In genomic region chr6:149581349-149581748, GRCh38 we compare ENCODE assay signal across 28 cellular contexts. TPM values are rescaled to one million over a fixed set of nuclear protein-coding genes. Genes with fewer than 3 reads are reported as not detected.
A peak's percentile ranks its signal among the peaks of the same experiment; 100 is the strongest.
DNase-seq lines count a peak whose midpoint lies in the region; ATAC-seq, FAIRE-seq and TF ChIP-seq lines count a peak whose summit lies in the region.
"Had no signal": no experiment of that assay in that cellular context is flagged by ENCODE, and none has a peak within 500 bp of the region (broad histone marks: within the 10 kb centered on the region; RNA-seq: fewer than 3 reads in every experiment).

No MANE protein-coding gene starts in this region.

- peaks cover 81 to 85% of the 10 kb centered on the region in 2 experiments for H3K36me3 ChIP-seq in HEK293 (ENCODE audit: control insufficient read depth in 2 of 2, insufficient read depth in 1 of 2, low read length in 2 of 2)
- H3K36me3 ChIP-seq in RWPE2 (ENCODE audit: low read depth), result peaks cover 62% of the 10 kb centered on the region
- H3K36me3 ChIP-seq in keratinocyte (ENCODE audit: control insufficient read depth in 2 of 2, extremely low read depth in 1 of 2, insufficient read depth in 2 of 2, low read length in 2 of 2), result peaks cover 2 to 4% of the 10 kb centered on the region in 2 experiments
- peaks cover 0 to 39% (median 3%) of the 10 kb centered on the region in 3 experiments for H3K36me3 ChIP-seq in naive thymus-derived CD4-positive, alpha-beta T cell (ENCODE audit: control insufficient read depth in 2 of 3, insufficient read depth in 3 of 3, low read length in 3 of 3)
- H3K36me3 ChIP-seq in HAP-1 (replicated peaks), result peaks cover 37% of the 10 kb centered on the region

- CTCF ChIA-PET in HEK293 (lab: Yijun Ruan, JAX), result no interaction called here
- CTCF ChIA-PET in naive thymus-derived CD4-positive, alpha-beta T cell (lab: Charles Lee), result interaction anchor here (0.7 kb wide), 1 partner anchor 16 kb away, joined by 3 read pairs; no protein-coding TSS in a partner anchor
- CTCF ChIA-PET in activated naive CD4-positive, alpha-beta T cell treated with anti-CD3 and anti-CD28 coated beads, Interleukin-2, amount 10 ng/mL, durations not matched to agents 7 days and 5 days (lab: Charles Lee), result no interaction called here

- dilution Hi-C loops in keratinocyte (cut with MboI; ENCODE audit: extremely low pct_ligation_motif_present, low sequenced_read_pairs), result no loop called here

- H3K4me3 Mint-ChIP-seq in naive thymus-derived CD4-positive, alpha-beta T cell, result no peak overlapping the region
- H3K4me3 Mint-ChIP-seq in activated naive CD4-positive, alpha-beta T cell treated with anti-CD3 and anti-CD28 coated beads, Interleukin-2, amount 10 ng/mL, durations not matched to agents 7 days and 5 days, result no peak overlapping the region
- H3K4me3 Mint-ChIP-seq: CD14-positive monocyte; CD4-positive, alpha-beta memory T cell; CD4-positive, CD25-positive, alpha-beta regulatory T cell; CD8-positive, alpha-beta memory T cell had no signal

- peaks cover 0 to 11% (median 0%) of the 10 kb centered on the region in 7 donors for H3K4me1 Mint-ChIP-seq in naive thymus-derived CD4-positive, alpha-beta T cell
- no peaks in the 10 kb centered on the region for H3K4me1 Mint-ChIP-seq in activated naive CD4-positive, alpha-beta T cell treated with anti-CD3 and anti-CD28 coated beads, Interleukin-2, amount 10 ng/mL, durations not matched to agents 7 days and 5 days
- H3K4me1 Mint-ChIP-seq: CD14-positive monocyte; CD8-positive, alpha-beta memory T cell had no signal

- no peak overlapping the region for H2AFZ ChIP-seq in keratinocyte (ENCODE audit: control insufficient read depth, low read length)

- FAIRE-seq in keratinocyte (lab: Jason Lieb, UNC), result no peak
- FAIRE-seq: GM12878, GM12892, GM18507 had no signal

- H3K9me3 Mint-ChIP-seq in naive thymus-derived CD4-positive, alpha-beta T cell, result peaks cover 0 to 1% (median 0%) of the 10 kb centered on the region in 11 donors
- H3K9me3 Mint-ChIP-seq in activated naive CD4-positive, alpha-beta T cell treated with anti-CD3 and anti-CD28 coated beads, Interleukin-2, amount 10 ng/mL, durations not matched to agents 7 days and 5 days, result no peaks in the 10 kb centered on the region
- H3K9me3 Mint-ChIP-seq: CD4-positive, alpha-beta memory T cell; CD4-positive, CD25-positive, alpha-beta regulatory T cell; CD8-positive, alpha-beta memory T cell had no signal

- no peaks in the 10 kb centered on the region for H3K27me3 Mint-ChIP-seq in naive thymus-derived CD4-positive, alpha-beta T cell
- H3K27me3 Mint-ChIP-seq in activated naive CD4-positive, alpha-beta T cell treated with anti-CD3 and anti-CD28 coated beads, Interleukin-2, amount 10 ng/mL, durations not matched to agents 7 days and 5 days, result no peaks in the 10 kb centered on the region
- H3K27me3 Mint-ChIP-seq: CD4-positive, alpha-beta memory T cell; CD4-positive, CD25-positive, alpha-beta regulatory T cell; CD8-positive, alpha-beta memory T cell had no signal

- H3K36me3 Mint-ChIP-seq in naive thymus-derived CD4-positive, alpha-beta T cell, result peaks cover 6 to 45% (median 15%) of the 10 kb centered on the region in 5 donors
- peaks cover 48% of the 10 kb centered on the region for H3K36me3 Mint-ChIP-seq in activated naive CD4-positive, alpha-beta T cell treated with anti-CD3 and anti-CD28 coated beads, Interleukin-2, amount 10 ng/mL, durations not matched to agents 7 days and 5 days

- in situ Hi-C loops in HAP-1 (cut with MboI; ENCODE audit: low sequenced_read_pairs), result no loop called here

- no peak overlapping the region for H3K27ac ChIP-seq in HEK293 (ENCODE audit: extremely low read depth, low read depth, low read length)
- peak overlapping the region; percentile 42 for H3K27ac ChIP-seq in RWPE2 (ENCODE audit: poor library complexity, severe bottlenecking)
- peak overlapping the region; percentile 82 for H3K27ac ChIP-seq in epithelial cell of prostate
- peak overlapping the region; percentile 41 for H3K27ac ChIP-seq in keratinocyte (ENCODE audit: control insufficient read depth, insufficient read depth, low read length)
- no peak overlapping the region for H3K27ac ChIP-seq in naive thymus-derived CD4-positive, alpha-beta T cell (ENCODE audit: low read depth, low read length)
- H3K27ac ChIP-seq: BLaER1 had no signal

- H3K9ac ChIP-seq in keratinocyte (ENCODE audit: control insufficient read depth, extremely low read depth, insufficient read depth, low read length), result no peak overlapping the region
- H3K9ac ChIP-seq: BLaER1 had no signal

- H3K4me3 ChIP-seq in HEK293 (ENCODE audit: low read depth, low read length) (no peak overlapping the region), RWPE2 (ENCODE audit: severe bottlenecking) (no peak overlapping the region), keratinocyte (ENCODE audit: control insufficient read depth in 2 of 3, extremely low read depth in 1 of 3, insufficient read depth in 2 of 3, low read depth in 1 of 3, low read length in 3 of 3) (no peak overlapping the region), HAP-1 (no peak overlapping the region)
- H3K4me3 ChIP-seq in naive thymus-derived CD4-positive, alpha-beta T cell (ENCODE audit: low read length), result no peak overlapping the region
- H3K4me3 ChIP-seq: BLaER1, GM12878 had no signal

- ATAC-seq in RWPE2 (ENCODE audit: low read depth), result no peak
- ATAC-seq in naive thymus-derived CD4-positive, alpha-beta T cell, result no peak
- ATAC-seq: GM12878 had no signal

- peak overlapping the region; percentile 79 for H3K4me2 ChIP-seq in keratinocyte (ENCODE audit: control insufficient read depth, extremely low read depth, insufficient read depth, low read depth, low read length)
- H3K4me2 ChIP-seq: BLaER1 had no signal

- no peaks in the 10 kb centered on the region for H3K9me3 ChIP-seq in HEK293 (ENCODE audit: control insufficient read depth, insufficient read depth, low read depth, low read length)
- H3K9me3 ChIP-seq in RWPE2 (ENCODE audit: severe bottlenecking), result no peaks in the 10 kb centered on the region
- H3K9me3 ChIP-seq in keratinocyte (ENCODE audit: control insufficient read depth, low read depth, low read length), result no peaks in the 10 kb centered on the region
- H3K9me3 ChIP-seq in naive thymus-derived CD4-positive, alpha-beta T cell (ENCODE audit: control insufficient read depth in 2 of 3, low read length in 3 of 3), result no peaks in the 10 kb centered on the region
- H3K9me3 ChIP-seq in HAP-1, result no peaks in the 10 kb centered on the region
- H3K9me3 ChIP-seq: BE2C, BLaER1 had no signal

- no peak for DNase-seq in RWPE2 (ENCODE audit: low spot score)
- DNase-seq in epithelial cell of prostate (ENCODE audit: low read depth, low spot score), result no peak
- DNase-seq in keratinocyte (ENCODE audit: low read depth, low spot score), result no peak
- DNase-seq in stimulated activated CD4-positive, alpha-beta T cell treated with anti-CD3 and anti-CD28 coated beads, Interleukin-12 subunit alpha, Interleukin-12 subunit beta, amount 100 ng/mL, for 4 hours, result no peak
- no peak for DNase-seq in naive thymus-derived CD4-positive, alpha-beta T cell
- DNase-seq in HAP-1 (ENCODE audit: low spot score in 2 of 2), result no peak
- no peak for DNase-seq in activated naive CD4-positive, alpha-beta T cell treated with anti-CD3 and anti-CD28 coated beads, Interleukin-2, amount 10 ng/mL, durations not matched to agents 7 days and 5 days
- DNase-seq: 8988T; ACHN; BE2C; C1 segment of cervical spinal cord; CD4-positive, alpha-beta memory T cell; CD4-positive, CD25-positive, alpha-beta regulatory T cell; CD8-positive, alpha-beta memory T cell; COR-L47; DMS 273 treated with DMSO at 0.1 percent for 48 hours; DMS153; DMS53; DMS79; DND-41; EL; GDM1 had no signal

- intact Hi-C loops in naive thymus-derived CD4-positive, alpha-beta T cell (cut with micrococcal nuclease), result no loop called here

- H4K20me1 ChIP-seq in keratinocyte (ENCODE audit: control insufficient read depth, extremely low read depth, insufficient read depth, low read length), result no peaks in the 10 kb centered on the region

- no peaks in the 10 kb centered on the region for H3K4me1 ChIP-seq in HEK293 (ENCODE audit: control insufficient read depth, insufficient read depth, low read length)
- peaks cover 15% of the 10 kb centered on the region for H3K4me1 ChIP-seq in RWPE2 (ENCODE audit: insufficient read depth, poor library complexity, severe bottlenecking)
- H3K4me1 ChIP-seq in keratinocyte (ENCODE audit: control insufficient read depth, extremely low read depth, insufficient read depth, low read length), result peaks cover 18% of the 10 kb centered on the region
- H3K4me1 ChIP-seq in naive thymus-derived CD4-positive, alpha-beta T cell (ENCODE audit: control insufficient read depth in 2 of 2, insufficient read depth in 2 of 2, low read length in 2 of 2), result no peaks in the 10 kb centered on the region
- H3K4me1 ChIP-seq in HAP-1, result no peaks in the 10 kb centered on the region
- H3K4me1 ChIP-seq: BE2C, BLaER1 had no signal

- TF ChIP-seq CTCF in HEK293 (tag by site-specific recombination; IDR thresholded peaks at IDR 0.05), result no peak
- TF ChIP-seq CTCF in RWPE2 (IDR thresholded peaks at IDR 0.05; ENCODE audit: poor library complexity, severe bottlenecking), result no peak
- no peak for TF ChIP-seq CTCF in keratinocyte (optimal IDR thresholded peaks at IDR 0.05 in 1 of 3, IDR thresholded peaks at IDR 0.05 in 1 of 3, conservative IDR thresholded peaks at IDR 0.05 in 1 of 3; ENCODE audit: extremely low read depth in 1 of 3, insufficient read depth in 2 of 3, low read length in 3 of 3)

- no peaks in the 10 kb centered on the region for H3K27me3 ChIP-seq in RWPE2 (ENCODE audit: insufficient read depth, poor library complexity, severe bottlenecking)
- H3K27me3 ChIP-seq in keratinocyte (ENCODE audit: control insufficient read depth, extremely low read depth, insufficient read depth, low read length), result no peaks in the 10 kb centered on the region
- H3K27me3 ChIP-seq in naive thymus-derived CD4-positive, alpha-beta T cell (ENCODE audit: control insufficient read depth in 2 of 2, insufficient read depth in 2 of 2, low read length in 2 of 2), result no peaks in the 10 kb centered on the region
- no peaks in the 10 kb centered on the region for H3K27me3 ChIP-seq in HAP-1 (ENCODE audit: low read depth)
- H3K27me3 ChIP-seq: BE2C, BLaER1 had no signal

- POLR2A ChIA-PET in HEK293 (lab: Yijun Ruan, JAX), result no interaction called here
- POLR2A ChIA-PET in naive thymus-derived CD4-positive, alpha-beta T cell (lab: Charles Lee), result no interaction called here

- peak overlapping the region in 2 of 9 donors; percentile 21 to 45 for H3K27ac Mint-ChIP-seq in naive thymus-derived CD4-positive, alpha-beta T cell
- H3K27ac Mint-ChIP-seq in activated naive CD4-positive, alpha-beta T cell treated with anti-CD3 and anti-CD28 coated beads, Interleukin-2, amount 10 ng/mL, durations not matched to agents 7 days and 5 days, result no peak overlapping the region
- H3K27ac Mint-ChIP-seq: CD4-positive, CD25-positive, alpha-beta regulatory T cell; CD8-positive, alpha-beta memory T cell had no signal

- peaks cover 1% of the 10 kb centered on the region for H3K79me2 ChIP-seq in keratinocyte (ENCODE audit: control insufficient read depth, insufficient read depth, low read length)

- no peaks in the 10 kb centered on the region for H3K9me1 ChIP-seq in keratinocyte (ENCODE audit: control insufficient read depth, extremely low read depth, insufficient read depth, low read length)

RNA-seq across cellular contexts. Expression of gene GINM1, which starts 15.2 kb away (rescaled TPM):
- polyA plus RNA-seq in keratinocyte, result 16.4 to 29.7 TPM (median 28.9 TPM) in 3 replicates
- 18.8 TPM for polyA plus RNA-seq in keratinocyte (2011; ENCODE audit: low read depth)
- 18.5 and 29.4 TPM in 2 replicates for polyA plus RNA-seq in keratinocyte (2011; cell fraction: cytosol; rRNA removed)
- 20.3 and 26.7 TPM in 2 replicates for polyA plus RNA-seq in keratinocyte (2011; cell fraction: nucleus; rRNA removed)
- 27.3 and 29.2 TPM in 2 replicates for polyA plus RNA-seq in keratinocyte (2012; ENCODE audit: low replicate concordance)
- polyA minus RNA-seq in keratinocyte, result 4.5 to 9.9 TPM (median 5.6 TPM) in 3 replicates
- 16.7 TPM for polyA minus RNA-seq in keratinocyte (2011; cell fraction: cytosol; rRNA and poly(A)+ RNA removed)
- polyA minus RNA-seq in keratinocyte (2011; cell fraction: nucleus; rRNA and poly(A)+ RNA removed), result 10.1 and 16.3 TPM in 2 replicates
- total RNA-seq in naive thymus-derived CD4-positive, alpha-beta T cell, result 10 to 100 TPM; 14.4 to 27.3 (median 19.9) TPM
- 10 to 100 TPM; 24.6 to 25.4 TPM for polyA plus RNA-seq in naive thymus-derived CD4-positive, alpha-beta T cell

RNA-seq across cellular contexts. Expression of gene PPIL4, which starts 35.5 kb away (rescaled TPM):
- polyA plus RNA-seq in keratinocyte, result 6.0 to 14.0 TPM (median 6.9 TPM) in 3 replicates
- 64.2 TPM for polyA plus RNA-seq in keratinocyte (2011; ENCODE audit: low read depth)
- 5.8 and 7.9 TPM in 2 replicates for polyA plus RNA-seq in keratinocyte (2011; cell fraction: cytosol; rRNA removed)
- polyA plus RNA-seq in keratinocyte (2011; cell fraction: nucleus; rRNA removed), result 8.0 and 15.5 TPM in 2 replicates
- 16.2 and 18.7 TPM in 2 replicates for polyA plus RNA-seq in keratinocyte (2012; ENCODE audit: low replicate concordance)
- polyA minus RNA-seq in keratinocyte, result 1.5 to 6.9 TPM (median 3.1 TPM) in 3 replicates
- 4.6 TPM for polyA minus RNA-seq in keratinocyte (2011; cell fraction: cytosol; rRNA and poly(A)+ RNA removed)
- 3.8 and 9.5 TPM in 2 replicates for polyA minus RNA-seq in keratinocyte (2011; cell fraction: nucleus; rRNA and poly(A)+ RNA removed)
- total RNA-seq in naive thymus-derived CD4-positive, alpha-beta T cell, result 10 to 100 TPM; 21.0 to 42.9 (median 35.7) TPM
- polyA plus RNA-seq in naive thymus-derived CD4-positive, alpha-beta T cell, result 10 to 100 TPM; 15.3 to 16.3 TPM

Comparison
In these comparisons a context has a peak if more than half of its experiments do, and no peak if none do; other contexts are left out.
1. H3K27ac ChIP-seq: peak in RWPE2 (single experiment), epithelial cell of prostate (single experiment) and keratinocyte (single experiment); none in HEK293 (single experiment) and naive thymus-derived CD4-positive, alpha-beta T cell (single experiment).